In the genomic region with DNA sequence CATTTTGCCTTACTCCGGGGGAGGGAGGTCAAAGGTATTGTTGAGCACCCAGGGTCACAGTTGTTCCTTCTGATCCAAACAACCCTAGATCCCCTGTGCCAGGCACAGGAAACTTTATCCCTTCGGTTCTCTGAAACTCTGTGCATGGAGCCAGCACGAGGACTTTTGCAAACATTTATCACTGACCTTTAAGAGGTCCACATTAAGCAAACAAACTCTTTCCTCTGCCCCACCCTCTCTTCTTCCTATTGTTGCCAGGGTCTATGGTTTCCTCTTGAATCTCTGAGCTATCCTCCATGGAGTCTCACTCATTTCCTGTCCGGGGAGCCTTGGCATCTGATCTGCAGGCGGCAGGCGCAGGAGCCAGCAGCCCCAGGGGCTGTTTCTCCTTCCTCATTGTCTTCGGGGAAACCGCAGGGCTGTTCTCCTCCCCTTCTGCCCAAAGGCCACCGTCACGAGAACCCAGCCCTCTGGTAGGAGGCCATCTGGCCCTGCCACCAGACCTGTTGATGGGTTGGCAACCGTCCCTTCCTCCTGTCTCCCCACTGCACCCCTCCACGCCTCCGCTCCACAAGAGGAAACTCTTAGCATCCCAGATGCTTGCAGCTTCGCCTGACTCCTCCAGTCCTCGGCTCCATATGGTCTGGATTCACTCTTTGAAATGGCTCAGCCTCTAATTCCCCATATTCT, we compare ENCODE assay signal across 9 cellular contexts.
DNase-seq lines count a peak whose midpoint lies in the region; ATAC-seq and TF ChIP-seq lines count a peak whose summit lies in the region.
"Had no signal": no experiment of that assay in that cellular context is flagged by ENCODE, and none has a peak within 500 bp of the region (broad histone marks: within the 10 kb centered on the region; RNA-seq: fewer than 3 reads in every experiment).

No MANE protein-coding gene starts in this region.

- TF ChIP-seq CTCF in HFF-Myc (IDR thresholded peaks at IDR 0.05; ENCODE audit: low read depth, low read length, missing control alignments) (no peak), psoas muscle (IDR thresholded peaks at IDR 0.05) (no peak)

- H3K4me3 ChIP-seq in HFF-Myc (replicated peaks; ENCODE audit: low read depth, low read length): 0 out of 2 replicates have a peak overlapping the region, but pooled peaks have one; percentile 4
- no peak overlapping the region for H3K4me3 ChIP-seq in SJSA1
- H3K4me3 ChIP-seq in psoas muscle: peak overlapping the region; percentile 8

- intact Hi-C loops in head of caudate nucleus (cut with DNase I) (no loop called here), psoas muscle (cut with DNase I) (no loop called here)

- H3K4me1 ChIP-seq in SJSA1 (replicated peaks) (peaks cover 27% of the 10 kb centered on the region), psoas muscle (peaks cover 20% of the 10 kb centered on the region)

- H3K9me3 ChIP-seq in SJSA1 (replicated peaks): no peaks in the 10 kb centered on the region
- H3K9me3 ChIP-seq in psoas muscle: no peaks in the 10 kb centered on the region

- 25 to 31% (median 30%) methylated on average over 15 of the region's 15 CpGs for WGBS in psoas muscle, 3 donors

- H3K27ac ChIP-seq in SJSA1: peak overlapping the region; percentile 20
- H3K27ac ChIP-seq in psoas muscle: peak overlapping the region; percentile 24
- H3K27ac ChIP-seq: KMS-11 had no signal

- ATAC-seq in psoas muscle (peak; percentile 62 to 82 (median 76)), HG02763 (IDR thresholded peaks at IDR 0.05; ENCODE audit: unreplicated experiment) (no peak)

- H3K36me3 ChIP-seq in SJSA1 (no peaks in the 10 kb centered on the region; the same call in 1 of the 2 replicates), psoas muscle (ENCODE audit: insufficient read depth in 1 of 2, low read depth in 1 of 2) (no peaks in the 10 kb centered on the region)

- DNase-seq in HFF-Myc (ENCODE audit: extremely low read depth, low read depth) (peak; percentile 94), SJSA1 (ENCODE audit: low read depth in 1 of 2, low spot score in 2 of 2) (peak; percentile 91), head of caudate nucleus (peak; percentile 24 to 72 (median 53)), psoas muscle (peak; percentile 73 to 83), NCI-H2107 treated with DMSO at 0.1 percent for 48 hours (lab: John Stamatoyannopoulos, UW; ENCODE audit: unreplicated experiment) (no peak), cerebellar nuclear complex (lab: John Stamatoyannopoulos, UW) (no peak)
- no peak for DNase-seq in activated T-cell treated with anti-CD3 and anti-CD28 coated beads, Interleukin-2, amount 50 U/mL, for 1 hour

- H3K27me3 ChIP-seq in SJSA1 (replicated peaks): no peaks in the 10 kb centered on the region
- no peaks in the 10 kb centered on the region for H3K27me3 ChIP-seq in psoas muscle (ENCODE audit: insufficient read depth in 3 of 3, low read length in 2 of 3)

Comparison
In these comparisons a context has a peak if more than half of its experiments do, and no peak if none do; other contexts are left out.
1. DNase-seq: peak in HFF-Myc (single experiment), SJSA1 (2 of 2), head of caudate nucleus (42 of 42) and psoas muscle (2 of 2); none in NCI-H2107 treated with DMSO at 0.1 percent for 48 hours (single experiment), cerebellar nuclear complex (0 of 2) and activated T-cell treated with anti-CD3 and anti-CD28 coated beads, Interleukin-2, amount 50 U/mL, for 1 hour (single experiment).